In genomic region chr4:37981425-37981824, GRCh38 we compare ENCODE assay signal across 17 cellular contexts. TPM values are rescaled to one million over a fixed set of nuclear protein-coding genes. Genes with fewer than 3 reads are reported as not detected.
DNase-seq lines count a peak whose midpoint lies in the region; FAIRE-seq and TF ChIP-seq lines count a peak whose summit lies in the region.
"Had no signal": no experiment of that assay in that cellular context is flagged by ENCODE, and none has a peak within 500 bp of the region (broad histone marks: within the 10 kb centered on the region; RNA-seq: fewer than 3 reads in every experiment).

No MANE protein-coding gene starts in this region.

- 0 out of 2 replicates have a peak overlapping the region, but pooled peaks have one; percentile 52 for H2BK20ac ChIP-seq in H1 (ENCODE audit: low read length)

- no peak overlapping the region for H3K14ac ChIP-seq in H1 (ENCODE audit: insufficient read length)

- H3K4me1 ChIP-seq in BLaER1, result peaks cover 45% of the 10 kb centered on the region
- H3K4me1 ChIP-seq in H1 (replicated peaks in 1 of 4; ENCODE audit: control insufficient read depth in 3 of 4, insufficient read depth in 4 of 4, low read length in 3 of 4), result peaks cover 7 to 19% (median 12%) of the 10 kb centered on the region in 4 experiments; a peak in 6 of 7 replicates
- H3K4me1 ChIP-seq in ovary (ENCODE audit: insufficient read depth), result peaks cover 7% of the 10 kb centered on the region

- H2AFZ ChIP-seq in H1 (ENCODE audit: low read length), result no peak overlapping the region

- no peaks in the 10 kb centered on the region for H3K9me3 ChIP-seq in BLaER1
- H3K9me3 ChIP-seq in H1 (ENCODE audit: insufficient read depth in 2 of 2, low read depth in 1 of 2, low read length in 1 of 2), result no peaks in the 10 kb centered on the region
- H3K9me3 ChIP-seq in ovary, result no peaks in the 10 kb centered on the region

- no peaks in the 10 kb centered on the region for H3K27me3 ChIP-seq in BLaER1
- no peaks in the 10 kb centered on the region for H3K27me3 ChIP-seq in H1 (replicated peaks in 1 of 4; ENCODE audit: control insufficient read depth in 3 of 4, extremely low read depth in 1 of 4, insufficient read depth in 3 of 4, low read length in 3 of 4)
- H3K27me3 ChIP-seq in ovary, result no peaks in the 10 kb centered on the region

- no peak overlapping the region; the same call in 1 of the 2 replicates for H2BK12ac ChIP-seq in H1 (ENCODE audit: low read depth, low read length)

- TF ChIP-seq POLR2A in H1 (IDR thresholded peaks at IDR 0.05; ENCODE audit: control extremely low read depth in 1 of 2, low read depth in 2 of 2, low read length in 2 of 2), result no peak
- no peak for TF ChIP-seq POLR2A in ovary (IDR thresholded peaks at IDR 0.05)

- H3K4me2 ChIP-seq in BLaER1 (0 out of 2 replicates have a peak overlapping the region, but pooled peaks have one; percentile 1), H1 (ENCODE audit: insufficient read depth in 1 of 2, low read depth in 2 of 2, low read length in 2 of 2) (peak overlapping the region; percentile 28 to 44; a peak in 2 of 4 replicates)

- POLR2A ChIA-PET in H1 (lab: Charles Lee; ENCODE audit: partially characterized antibody), result interaction anchor here (0.8 kb wide), 1 partner anchor 12 kb away, joined by 3 read pairs; no protein-coding TSS in a partner anchor

- peak overlapping the region; percentile 16 for H4K5ac ChIP-seq in H1 (ENCODE audit: insufficient read length, low read depth, low read length)

- TF ChIP-seq RAD21 in H1 (IDR thresholded peaks at IDR 0.05 in 1 of 2, conservative IDR thresholded peaks at IDR 0.05 in 1 of 2; ENCODE audit: low read depth in 2 of 2, low read length in 2 of 2), result no peak

- H3K23me2 ChIP-seq in H1 (ENCODE audit: low read depth, low read length), result peaks cover 3% of the 10 kb centered on the region; the same call in 1 of the 2 replicates

- H3K27ac ChIP-seq in BLaER1, result no peak overlapping the region
- no peak overlapping the region for H3K27ac ChIP-seq in H1 (ENCODE audit: low read depth, low read length)
- no peak overlapping the region for H3K27ac ChIP-seq in ovary

- FAIRE-seq in H1 (lab: Jason Lieb, UNC), result no peak
- FAIRE-seq: endothelial cell of umbilical vein, frontal cortex, TTC549 had no signal

- intact Hi-C loops in ovary (cut with DNase I), result no loop called here

- no peak overlapping the region for H3K56ac ChIP-seq in H1 (replicated peaks; ENCODE audit: insufficient read length, low read depth, low read length)

- 0 out of 2 replicates have a peak, but pooled peaks cover 12% of the 10 kb centered on the region for H3K36me3 ChIP-seq in BLaER1
- no peaks in the 10 kb centered on the region for H3K36me3 ChIP-seq in H1 (ENCODE audit: control insufficient read depth in 2 of 4, insufficient read depth in 4 of 4, low read length in 3 of 4)
- H3K36me3 ChIP-seq in ovary, result no peaks in the 10 kb centered on the region

- DNase-seq in HT-29 (ENCODE audit: low spot score) (peak; percentile 26), H1 (ENCODE audit: low read depth in 1 of 2, low spot score in 2 of 2) (no peak), ovary (no peak), SHP77 (lab: John Stamatoyannopoulos, UW) (no peak), NCI-H748 treated with DMSO at 0.1 percent for 48 hours (lab: John Stamatoyannopoulos, UW) (no peak), NCI-H2029 (lab: John Stamatoyannopoulos, UW) (no peak)
- no peak for DNase-seq in activated naive CD4-positive, alpha-beta T cell (lab: John Stamatoyannopoulos, UW)
- DNase-seq: activated CD8-positive, alpha-beta T cell treated with anti-CD3 and anti-CD28 coated beads for 36 hours; cerebellar nuclear complex; midbrain; NCI-H446 had no signal

- H3K4me3 ChIP-seq in BLaER1, result no peak overlapping the region
- no peak overlapping the region for H3K4me3 ChIP-seq in H1 (ENCODE audit: extremely low read depth in 1 of 4, insufficient read depth in 2 of 4, low read depth in 3 of 4, low read length in 4 of 4)
- H3K4me3 ChIP-seq in ovary, result peak overlapping the region; percentile 5

- H3K23ac ChIP-seq in H1 (ENCODE audit: insufficient read length), result no peak overlapping the region

- H4K91ac ChIP-seq in H1 (replicated peaks; ENCODE audit: insufficient read length, low read length), result peak overlapping the region; percentile 15

- H3K79me2 ChIP-seq in H1 (ENCODE audit: control insufficient read depth in 1 of 2, insufficient read depth in 2 of 2, low read length in 2 of 2), result peaks cover 0 to 76% of the 10 kb centered on the region in 2 experiments; a peak in 3 of 4 replicates

- no peak for TF ChIP-seq CTCF in H1 (IDR thresholded peaks at IDR 0.05; ENCODE audit: control extremely low read depth in 1 of 3, insufficient read depth in 1 of 3, low read depth in 1 of 3, low read length in 3 of 3)
- TF ChIP-seq CTCF in ovary (IDR thresholded peaks at IDR 0.05), result no peak

- no peak overlapping the region for H3K9ac ChIP-seq in BLaER1
- peak overlapping the region in 1 of 4 experiments; percentile 8; a peak in 1 of 7 replicates for H3K9ac ChIP-seq in H1 (replicated peaks in 1 of 4; ENCODE audit: extremely low read depth in 1 of 4, low read depth in 3 of 4, low read length in 3 of 4)

- no peaks in the 10 kb centered on the region for H3K79me1 ChIP-seq in H1 (ENCODE audit: low read depth, low read length)

- no peak overlapping the region for H3K4ac ChIP-seq in H1 (replicated peaks; ENCODE audit: insufficient read length, low read depth, low read length)

- H2BK5ac ChIP-seq in H1 (ENCODE audit: low read depth, low read length), result 0 out of 2 replicates have a peak overlapping the region, but pooled peaks have one; percentile 36

- no peak for TF ChIP-seq EP300 in H1 (IDR thresholded peaks at IDR 0.05; ENCODE audit: borderline replicate concordance in 1 of 2, low read depth in 2 of 2, low read length in 2 of 2)
- TF ChIP-seq EP300 in ovary (IDR thresholded peaks at IDR 0.05), result no peak

- no peak overlapping the region for H2AK5ac ChIP-seq in H1 (ENCODE audit: low read depth, low read length)

- H3K18ac ChIP-seq in H1 (ENCODE audit: extremely low read depth, low read length), result peak overlapping the region; percentile 14; the same call in 1 of the 2 replicates

- H2BK15ac ChIP-seq in H1 (ENCODE audit: low read length), result 0 out of 2 replicates have a peak overlapping the region, but pooled peaks have one; percentile 34

- H4K8ac ChIP-seq in H1 (ENCODE audit: extremely low read depth, insufficient read depth, low read length), result no peak overlapping the region

- 74% methylated on average over 4 of the region's 4 CpGs; no CpG with 5 or more reads in 1 of the 2 experiments for WGBS in H1 (ENCODE audit: extremely low coverage in 1 of 2, insufficient coverage in 1 of 2, insufficient read length in 1 of 2, insufficient replicate concordance in 2 of 2, low coverage in 1 of 2, low lambda C conversion rate in 2 of 2, missing lambda C conversion rate in 1 of 2), 2 experiments
- 75 to 81% (median 79%) methylated on average over 4 of the region's 4 CpGs for WGBS in ovary, 3 donors

- no peak overlapping the region for H2BK120ac ChIP-seq in H1 (replicated peaks; ENCODE audit: low read depth, low read length)

- H4K20me1 ChIP-seq in BLaER1 (peaks cover 46% of the 10 kb centered on the region), H1 (replicated peaks in 1 of 2; ENCODE audit: control insufficient read depth in 1 of 2, insufficient read depth in 2 of 2, low read length in 2 of 2) (peaks cover 6 to 7% of the 10 kb centered on the region in 2 experiments)

- CTCF ChIA-PET in H1 (lab: Charles Lee; ENCODE audit: partially characterized antibody), result interaction anchor here (1.0 kb wide), 1 partner anchor 15 kb away, joined by 3 read pairs; no protein-coding TSS in a partner anchor

TF ChIP-seq in H1, 55 proteins besides CTCF, POLR2A, EP300 and RAD21 (continues in another document):
- TF ChIP-seq NANOG (IDR thresholded peaks at IDR 0.05; ENCODE audit: insufficient read depth, low read depth, low read length, poor library complexity, severe bottlenecking) (no peak), SRF (IDR thresholded peaks at IDR 0.05; ENCODE audit: low read depth, low read length) (no peak), ZNF274 (IDR thresholded peaks at IDR 0.05; ENCODE audit: borderline replicate concordance, extremely low read depth, low read length) (no peak), POLR2AphosphoS5 (IDR thresholded peaks at IDR 0.05; ENCODE audit: low read depth, low read length) (no peak), FOSL1 (IDR thresholded peaks at IDR 0.05; ENCODE audit: insufficient read depth, low read depth, low read length) (no peak), SP2 (IDR thresholded peaks at IDR 0.05; ENCODE audit: low read length) (no peak), PHF8 (conservative IDR thresholded peaks at IDR 0.05; ENCODE audit: low read depth, low read length) (no peak), SP1 (IDR thresholded peaks at IDR 0.05; ENCODE audit: low read depth, low read length) (no peak), USF2 (IDR thresholded peaks at IDR 0.05; ENCODE audit: low read length) (no peak), HDAC2 (IDR thresholded peaks at IDR 0.05; ENCODE audit: borderline replicate concordance in 1 of 2, low read depth in 2 of 2, low read length in 2 of 2) (no peak)
- TF ChIP-seq, protein P1, sequence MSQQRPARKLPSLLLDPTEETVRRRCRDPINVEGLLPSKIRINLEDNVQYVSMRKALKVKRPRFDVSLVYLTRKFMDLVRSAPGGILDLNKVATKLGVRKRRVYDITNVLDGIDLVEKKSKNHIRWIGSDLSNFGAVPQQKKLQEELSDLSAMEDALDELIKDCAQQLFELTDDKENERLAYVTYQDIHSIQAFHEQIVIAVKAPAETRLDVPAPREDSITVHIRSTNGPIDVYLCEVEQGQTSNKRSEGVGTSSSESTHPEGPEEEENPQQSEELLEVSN (IDR thresholded peaks at IDR 0.05), result no peak

RNA-seq across cellular contexts. Expression of gene PTTG2, which starts 21.2 kb away (rescaled TPM):
- not detected in 2 replicates for total RNA-seq in HT-29 (2014; rRNA removed; shearing (Covaris generic))
- total RNA-seq in H1 (2021; fragmentation: NEBNext Ultra II Directional; extraction: Animal tissue kit (Norgen Biotek cat#: 25700)), result not detected in 2 replicates
- polyA plus RNA-seq in H1 (2011; rRNA removed) (not detected in 2 replicates), ovary (under 1 TPM; 0.13 to 0.32 TPM)
- not detected for polyA plus RNA-seq in H1 (2011; cell fraction: cytosol; rRNA removed)
- polyA plus RNA-seq in H1 (2011; cell fraction: nucleus; rRNA removed), result not detected
- not detected in 4 replicates for polyA plus RNA-seq in H1 (2012, experiment 1 of 2)
- polyA plus RNA-seq in H1 (2012, experiment 2 of 2), result not detected
- not detected for polyA plus RNA-seq in H1 (2013, experiment 1 of 2)
- 0.07 TPM for polyA plus RNA-seq in H1 (2013, experiment 2 of 2)
- polyA minus RNA-seq in H1 (2011; rRNA and poly(A)+ RNA removed), result 0.85 TPM in 1 of 2 replicates, not detected in the other
- polyA minus RNA-seq in H1 (2011; cell fraction: cytosol; rRNA and poly(A)+ RNA removed), result not detected
- 1.4 TPM for polyA minus RNA-seq in H1 (2011; cell fraction: nucleus; rRNA and poly(A)+ RNA removed)
- 1 to 10 TPM in 1 of 7 donors, under 1 TPM in 5, not detected in 1; 0.31 to 2.3 (median 0.77) TPM for total RNA-seq in ovary
- total RNA-seq: activated CD8-positive, alpha-beta T cell treated with anti-CD3 and anti-CD28 coated beads for 36 hours; endothelial cell of umbilical vein; frontal cortex; osteoblast had no signal
- polyA plus RNA-seq: adipose tissue, endothelial cell of umbilical vein had no signal
